In genomic region chr7:50667789-50668226, GRCh38 we compare ENCODE assay signal across 13 cellular contexts.
A peak's percentile ranks its signal among the peaks of the same experiment; 100 is the strongest.
DNase-seq lines count a peak whose midpoint lies in the region; ATAC-seq and TF ChIP-seq lines count a peak whose summit lies in the region.
"Had no signal": no experiment of that assay in that cellular context is flagged by ENCODE, and none has a peak within 500 bp of the region (broad histone marks: within the 10 kb centered on the region; RNA-seq: fewer than 3 reads in every experiment).

No MANE protein-coding gene starts in this region.

- WGBS in heart left ventricle, 4 donors = 3 to 24% (median 11%) methylated on average over 5 of the region's 5 CpGs

- H3K27ac Mint-ChIP-seq in natural killer cell = no peak overlapping the region
- H3K27ac Mint-ChIP-seq: activated CD4-positive, alpha-beta T cell treated with anti-CD3 and anti-CD28 coated beads, Interleukin-2, amount 10 ng/mL, durations not matched to agents 7 days and 5 days; stimulated activated memory B cell treated with anti-CD40 and anti-IgM and Interleukin-4, amounts not matched to agents 10 μg/mL and 1 μg/mL and 100 μg/mL, for 72 hours had no signal

- no peaks in the 10 kb centered on the region for H3K36me3 Mint-ChIP-seq in natural killer cell
- H3K36me3 Mint-ChIP-seq: stimulated activated memory B cell treated with anti-CD40 and anti-IgM and Interleukin-4, amounts not matched to agents 10 μg/mL and 1 μg/mL and 100 μg/mL, for 72 hours had no signal

- H3K4me3 ChIP-seq in heart left ventricle = peak overlapping the region in 1 of 12 donors; percentile 2
- H3K4me3 ChIP-seq in uterus = no peak overlapping the region

- H3K9me3 ChIP-seq in heart left ventricle (peaks cover 0 to 5% (median 0%) of the 10 kb centered on the region in 12 donors), uterus (no peaks in the 10 kb centered on the region)

- intact Hi-C loops in heart left ventricle (cut with DNase I) (loop anchor here in 2 of 10 donors (2.0 to 5.0 kb wide), 2 partner anchors 36 to 45 kb away; no protein-coding TSS in a partner anchor), posterior vena cava (cut with DNase I) (no loop called here), uterus (cut with DNase I; ENCODE audit: low total_unique reads) (no loop called here), natural killer cell (cut with micrococcal nuclease) (no loop called here)

- H3K36me3 ChIP-seq in heart left ventricle (peaks cover 0 to 25% (median under 1%) of the 10 kb centered on the region in 9 donors), uterus (no peaks in the 10 kb centered on the region)

- no peak for TF ChIP-seq CTCF in heart left ventricle (IDR thresholded peaks at IDR 0.05)
- no peak for TF ChIP-seq CTCF in uterus (IDR thresholded peaks at IDR 0.05)
- no peak for TF ChIP-seq CTCF in natural killer cell (IDR thresholded peaks at IDR 0.05)

- no peaks in the 10 kb centered on the region for H3K9me3 Mint-ChIP-seq in natural killer cell
- H3K9me3 Mint-ChIP-seq: activated CD4-positive, alpha-beta T cell treated with anti-CD3 and anti-CD28 coated beads, Interleukin-2, amount 10 ng/mL, durations not matched to agents 7 days and 5 days; central memory CD8-positive, alpha-beta T cell; stimulated activated memory B cell treated with anti-CD40 and anti-IgM and Interleukin-4, amounts not matched to agents 10 μg/mL and 1 μg/mL and 100 μg/mL, for 72 hours had no signal

- ATAC-seq in heart left ventricle = peak; percentile 84 to 88 (median 86)
- no peak for ATAC-seq in natural killer cell
- ATAC-seq: stimulated activated memory B cell treated with anti-CD40 and anti-IgM and Interleukin-4, amounts not matched to agents 10 μg/mL and 1 μg/mL and 100 μg/mL, for 72 hours had no signal

- DNase-seq in astrocyte of the hippocampus (ENCODE audit: low read depth, low spot score) (peak; percentile 32), heart left ventricle (peak in 4 of 5 donors; percentile 57 to 80 (median 72)), posterior vena cava (ENCODE audit: low spot score) (peak; percentile 68), uterus (peak; percentile 41 to 71), natural killer cell (no peak), AG08396 (ENCODE audit: low spot score) (no peak)
- DNase-seq in stimulated activated CD4-positive, alpha-beta T cell treated with anti-CD3 and anti-CD28 coated beads, Interleukin-4, amount 100 ng/mL, for 24 hours = no peak
- DNase-seq: activated CD4-positive, alpha-beta T cell treated with anti-CD3 and anti-CD28 coated beads, Interleukin-2, amount 10 ng/mL, durations not matched to agents 7 days and 5 days; activated effector memory CD4-positive, alpha-beta T cell treated with Interleukin-2 at 50 U/mL for 16 hours; COR-L47; erythroblast had no signal

- H3K27ac ChIP-seq in heart left ventricle (peak overlapping the region; percentile 60 to 90 (median 74)), uterus (peak overlapping the region; percentile 82 to 84)

- no peak overlapping the region for H3K4me3 Mint-ChIP-seq in natural killer cell
- H3K4me3 Mint-ChIP-seq: activated CD4-positive, alpha-beta T cell treated with anti-CD3 and anti-CD28 coated beads, Interleukin-2, amount 10 ng/mL, durations not matched to agents 7 days and 5 days; central memory CD8-positive, alpha-beta T cell; stimulated activated memory B cell treated with anti-CD40 and anti-IgM and Interleukin-4, amounts not matched to agents 10 μg/mL and 1 μg/mL and 100 μg/mL, for 72 hours had no signal

- peaks cover 0 to 9% of the 10 kb centered on the region in 2 donors for H3K27me3 Mint-ChIP-seq in natural killer cell (ENCODE audit: low read depth in 2 of 2)
- H3K27me3 Mint-ChIP-seq: central memory CD8-positive, alpha-beta T cell had no signal

- TF ChIP-seq POLR2A in heart left ventricle (IDR thresholded peaks at IDR 0.05) (no peak), uterus (IDR thresholded peaks at IDR 0.05) (no peak)

- H3K4me1 ChIP-seq in heart left ventricle (peaks cover 2 to 84% (median 59%) of the 10 kb centered on the region in 12 donors), uterus (peaks cover 0 to 18% of the 10 kb centered on the region in 2 donors)

- H3K27me3 ChIP-seq in heart left ventricle = no peaks in the 10 kb centered on the region
- no peaks in the 10 kb centered on the region for H3K27me3 ChIP-seq in uterus

- peaks cover 8% of the 10 kb centered on the region in 2 donors for H3K4me1 Mint-ChIP-seq in natural killer cell

Comparison
In these comparisons a context has a peak if more than half of its experiments do, and no peak if none do; other contexts are left out.
1. DNase-seq: peak in astrocyte of the hippocampus (single experiment), heart left ventricle (4 of 5), posterior vena cava (single experiment) and uterus (2 of 2); none in stimulated activated CD4-positive, alpha-beta T cell treated with anti-CD3 and anti-CD28 coated beads, Interleukin-4, amount 100 ng/mL, for 24 hours (single experiment), natural killer cell (single experiment) and AG08396 (single experiment).
2. ATAC-seq: peak in heart left ventricle (4 of 4); none in natural killer cell (0 of 3).